Comparison of ENCODE assay signal across 17 cellular contexts in the genomic region with DNA sequence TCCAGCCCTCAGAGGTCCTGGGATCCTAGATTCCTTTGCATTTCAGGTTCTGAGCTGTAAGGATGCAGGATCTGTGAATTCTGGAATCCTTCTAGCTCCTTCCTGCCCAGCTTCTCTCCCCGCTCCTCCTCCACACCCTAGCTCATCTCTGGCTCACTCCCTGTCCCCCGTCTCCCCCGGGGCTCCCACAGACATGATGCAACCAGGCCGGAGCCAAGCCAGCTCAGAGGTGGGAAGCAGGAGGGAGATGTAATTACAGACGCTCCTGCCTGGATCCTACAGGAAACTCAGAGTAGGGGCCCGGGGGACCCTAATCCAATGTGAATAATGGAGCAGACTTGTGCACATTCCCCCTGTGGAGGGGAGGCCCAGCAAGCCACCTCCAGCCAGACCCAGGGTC. TPM values are rescaled to one million over a fixed set of nuclear protein-coding genes. Genes with fewer than 3 reads are reported as not detected.
DNase-seq lines count a peak whose midpoint lies in the region; FAIRE-seq and TF ChIP-seq lines count a peak whose summit lies in the region.
"Had no signal": no experiment of that assay in that cellular context is flagged by ENCODE, and none has a peak within 500 bp of the region (broad histone marks: within the 10 kb centered on the region; RNA-seq: fewer than 3 reads in every experiment).

No MANE protein-coding gene starts in this region.

- peak overlapping the region; percentile 55 for H4K91ac ChIP-seq in mesenchymal stem cell (ENCODE audit: low read length)

- H3K36me3 Mint-ChIP-seq in activated CD4-positive, alpha-beta T cell treated with anti-CD3 and anti-CD28 coated beads, Interleukin-2, amount 10 ng/mL, durations not matched to agents 24 days and 14 days (ENCODE audit: low read depth), result peaks cover 3% of the 10 kb centered on the region
- H3K36me3 Mint-ChIP-seq in astrocyte (ENCODE audit: low read depth, unreplicated experiment), result no peaks in the 10 kb centered on the region
- H3K36me3 Mint-ChIP-seq: activated naive CD4-positive, alpha-beta T cell treated with anti-CD3 and anti-CD28 coated beads, Interleukin-2, amount 10 ng/mL, durations not matched to agents 7 days and 5 days had no signal

- H3K9me3 ChIP-seq in astrocyte (ENCODE audit: insufficient read depth, low read depth, low read length), result no peaks in the 10 kb centered on the region
- H3K9me3 ChIP-seq in mesenchymal stem cell (ENCODE audit: control insufficient read depth, low read length), result no peaks in the 10 kb centered on the region
- H3K9me3 ChIP-seq: Caco-2 had no signal

- H3K79me2 ChIP-seq in astrocyte (ENCODE audit: insufficient read depth, low read length), result no peaks in the 10 kb centered on the region

- H2BK15ac ChIP-seq in mesenchymal stem cell (ENCODE audit: low read depth, poor library complexity, severe bottlenecking), result no peak overlapping the region

- no peak overlapping the region for H3K27ac ChIP-seq in astrocyte (ENCODE audit: low read depth, low read length)
- no peak overlapping the region for H3K27ac ChIP-seq in mesenchymal stem cell (ENCODE audit: low read length, poor library complexity, severe bottlenecking)

- H3K9ac ChIP-seq in astrocyte (ENCODE audit: low read length) (no peak overlapping the region), mesenchymal stem cell (ENCODE audit: low read length) (peak overlapping the region; percentile 19)

- no peaks in the 10 kb centered on the region for H4K20me1 ChIP-seq in astrocyte (ENCODE audit: insufficient read depth, low read length)

- H3K27me3 ChIP-seq in astrocyte (ENCODE audit: insufficient read depth, low read length) (peaks cover 5% of the 10 kb centered on the region), mesenchymal stem cell (ENCODE audit: control insufficient read depth in 1 of 2, insufficient read depth in 1 of 2, low read length in 2 of 2) (peaks cover 12 to 34% of the 10 kb centered on the region in 2 experiments)

- DNase-seq in activated CD4-positive, alpha-beta T cell treated with anti-CD3 and anti-CD28 coated beads, Interleukin-2, amount 10 ng/mL, durations not matched to agents 24 days and 14 days, result no peak
- DNase-seq in activated CD4-positive, alpha-beta T cell treated with anti-CD3 and anti-CD28 coated beads, Interleukin-2, amount 50 U/mL, for 4 hours, result no peak
- DNase-seq in astrocyte (ENCODE audit: low read depth), result no peak
- peak; percentile 51 for DNase-seq in mesenchymal stem cell
- DNase-seq in SHP77 treated with DMSO at 0.1 percent for 48 hours (lab: John Stamatoyannopoulos, UW), result no peak
- no peak for DNase-seq in islet precursor cell
- DNase-seq in GM19240 (ENCODE audit: insufficient read length, low spot score), result no peak
- DNase-seq in NCI-H2196 (lab: John Stamatoyannopoulos, UW; ENCODE audit: unreplicated experiment), result no peak
- DNase-seq: activated CD4-positive, CD25-positive, alpha-beta regulatory T cell; activated naive CD4-positive, alpha-beta T cell treated with anti-CD3 and anti-CD28 coated beads, Interleukin-2, amount 10 ng/mL, durations not matched to agents 7 days and 5 days; Caco-2; kidney glomerular epithelial cell; NCI-H2107; stimulated activated naive CD8-positive, alpha-beta T cell treated with anti-CD3 and anti-CD28 coated beads, Interleukin-15, Interleukin-2, amounts not matched to agents 100 U/mL and 50 U/mL, for 24 hours had no signal

- FAIRE-seq in astrocyte (lab: Jason Lieb, UNC), result no peak
- FAIRE-seq: A204.1 had no signal

- intact Hi-C loops in activated CD4-positive, alpha-beta T cell treated with anti-CD3 and anti-CD28 coated beads, Interleukin-2, amount 10 ng/mL, durations not matched to agents 24 days and 14 days (cut with micrococcal nuclease), result no loop called here

- H3K27me3 Mint-ChIP-seq in activated CD4-positive, alpha-beta T cell treated with anti-CD3 and anti-CD28 coated beads, Interleukin-2, amount 10 ng/mL, durations not matched to agents 24 days and 14 days, result peaks cover 5% of the 10 kb centered on the region
- H3K27me3 Mint-ChIP-seq in astrocyte (ENCODE audit: low read depth, unreplicated experiment), result peaks cover 8% of the 10 kb centered on the region

- H3K79me1 ChIP-seq in mesenchymal stem cell (replicated peaks; ENCODE audit: low read length, poor library complexity, severe bottlenecking), result no peaks in the 10 kb centered on the region

- no peak overlapping the region for H2AK5ac ChIP-seq in mesenchymal stem cell (ENCODE audit: low read length, severe bottlenecking)

- peak overlapping the region; percentile 8 to 55 for H2BK12ac ChIP-seq in mesenchymal stem cell (ENCODE audit: low read length in 2 of 2)

- WGBS in mesenchymal stem cell, result 40% methylated on average over 6 of the region's 6 CpGs

- H3K9me3 Mint-ChIP-seq in activated CD4-positive, alpha-beta T cell treated with anti-CD3 and anti-CD28 coated beads, Interleukin-2, amount 10 ng/mL, durations not matched to agents 24 days and 14 days, result no peaks in the 10 kb centered on the region
- peaks cover 2% of the 10 kb centered on the region for H3K9me3 Mint-ChIP-seq in astrocyte (ENCODE audit: unreplicated experiment)
- H3K9me3 Mint-ChIP-seq: activated naive CD4-positive, alpha-beta T cell treated with anti-CD3 and anti-CD28 coated beads, Interleukin-2, amount 10 ng/mL, durations not matched to agents 7 days and 5 days had no signal

- peaks cover 13% of the 10 kb centered on the region for H3K4me1 ChIP-seq in astrocyte (ENCODE audit: insufficient read depth, low read length)
- H3K4me1 ChIP-seq in mesenchymal stem cell (ENCODE audit: control insufficient read depth, insufficient read depth, low read depth, low read length), result peaks cover 17% of the 10 kb centered on the region

- H4K8ac ChIP-seq in mesenchymal stem cell (ENCODE audit: low read length), result peak overlapping the region; percentile 59

- H3K23ac ChIP-seq in mesenchymal stem cell (ENCODE audit: low read length in 2 of 2), result no peak overlapping the region

- peak overlapping the region; percentile 52 to 68 for H3K4ac ChIP-seq in mesenchymal stem cell (ENCODE audit: low read depth in 1 of 2, low read length in 2 of 2)

- H3K18ac ChIP-seq in mesenchymal stem cell (ENCODE audit: low read depth in 1 of 2, low read length in 2 of 2), result peak overlapping the region; percentile 4 to 6

- H3K14ac ChIP-seq in mesenchymal stem cell (ENCODE audit: low read length in 2 of 2), result no peak overlapping the region

- H3K4me2 ChIP-seq in astrocyte (ENCODE audit: low read length) (no peak overlapping the region), mesenchymal stem cell (ENCODE audit: low read length, poor library complexity, severe bottlenecking) (no peak overlapping the region)

- no peak for TF ChIP-seq CTCF in astrocyte (IDR thresholded peaks at IDR 0.05; ENCODE audit: insufficient read depth, low read depth, low read length)

- H2BK5ac ChIP-seq in mesenchymal stem cell (ENCODE audit: low read depth, low read length, poor library complexity, severe bottlenecking), result no peak overlapping the region

- H3K4me1 Mint-ChIP-seq in activated CD4-positive, alpha-beta T cell treated with anti-CD3 and anti-CD28 coated beads, Interleukin-2, amount 10 ng/mL, durations not matched to agents 24 days and 14 days, result peaks cover 24% of the 10 kb centered on the region
- H3K4me1 Mint-ChIP-seq in astrocyte (ENCODE audit: low read depth, unreplicated experiment), result peaks cover 15% of the 10 kb centered on the region

- H2AFZ ChIP-seq in astrocyte (ENCODE audit: low read depth, low read length) (no peak overlapping the region), mesenchymal stem cell (ENCODE audit: low read depth, low read length) (no peak overlapping the region)

- H3K4me3 Mint-ChIP-seq in activated CD4-positive, alpha-beta T cell treated with anti-CD3 and anti-CD28 coated beads, Interleukin-2, amount 10 ng/mL, durations not matched to agents 24 days and 14 days, result peak overlapping the region; percentile 40
- no peak overlapping the region for H3K4me3 Mint-ChIP-seq in astrocyte (ENCODE audit: unreplicated experiment)
- H3K4me3 Mint-ChIP-seq: activated naive CD4-positive, alpha-beta T cell treated with anti-CD3 and anti-CD28 coated beads, Interleukin-2, amount 10 ng/mL, durations not matched to agents 7 days and 5 days had no signal

- no peaks in the 10 kb centered on the region for H3K36me3 ChIP-seq in astrocyte (ENCODE audit: insufficient read depth, low read length)
- H3K36me3 ChIP-seq in mesenchymal stem cell (ENCODE audit: control insufficient read depth in 1 of 2, insufficient read depth in 2 of 2, low read depth in 1 of 2, low read length in 2 of 2), result no peaks in the 10 kb centered on the region

- H2BK120ac ChIP-seq in mesenchymal stem cell (ENCODE audit: low read depth, low read length), result peak overlapping the region; percentile 42

- H3K4me3 ChIP-seq in astrocyte (ENCODE audit: insufficient read depth, low read depth, low read length) (no peak overlapping the region), mesenchymal stem cell (ENCODE audit: insufficient read depth in 1 of 2, low read depth in 1 of 2, low read length in 2 of 2) (no peak overlapping the region)

- no peak overlapping the region for H3K27ac Mint-ChIP-seq in activated CD4-positive, alpha-beta T cell treated with anti-CD3 and anti-CD28 coated beads, Interleukin-2, amount 10 ng/mL, durations not matched to agents 24 days and 14 days
- peak overlapping the region; percentile 69 for H3K27ac Mint-ChIP-seq in astrocyte (ENCODE audit: unreplicated experiment)
- H3K27ac Mint-ChIP-seq: activated naive CD4-positive, alpha-beta T cell treated with anti-CD3 and anti-CD28 coated beads, Interleukin-2, amount 10 ng/mL, durations not matched to agents 7 days and 5 days had no signal

RNA-seq across cellular contexts. Expression of gene GNG8, which starts 4.5 kb away (rescaled TPM):
- 13.3 and 14.1 TPM in 2 replicates for total RNA-seq in activated CD4-positive, alpha-beta T cell treated with anti-CD3 and anti-CD28 coated beads, Interleukin-2, amount 10 ng/mL, durations not matched to agents 24 days and 14 days
- not detected in 2 replicates for total RNA-seq in astrocyte
- not detected for polyA plus RNA-seq in mesenchymal stem cell (2013, experiment 1 of 2)
- 1.3 TPM for polyA plus RNA-seq in mesenchymal stem cell (2013, experiment 2 of 2)
- total RNA-seq: Caco-2, cardiac septum had no signal
- polyA plus RNA-seq: right cardiac atrium had no signal

RNA-seq across cellular contexts. Expression of gene PTGIR, which starts 6.6 kb away (rescaled TPM):
- total RNA-seq in activated CD4-positive, alpha-beta T cell treated with anti-CD3 and anti-CD28 coated beads, Interleukin-2, amount 10 ng/mL, durations not matched to agents 24 days and 14 days, result 194 TPM in 2 replicates
- total RNA-seq in astrocyte, result 0.50 and 0.52 TPM in 2 replicates
- polyA plus RNA-seq in mesenchymal stem cell (2013, experiment 1 of 2), result 20.7 TPM
- polyA plus RNA-seq in mesenchymal stem cell (2013, experiment 2 of 2), result 19.9 TPM
- total RNA-seq: Caco-2 had no signal

RNA-seq across cellular contexts. Expression of gene DACT3, which starts 29.5 kb away (rescaled TPM):
- total RNA-seq in activated CD4-positive, alpha-beta T cell treated with anti-CD3 and anti-CD28 coated beads, Interleukin-2, amount 10 ng/mL, durations not matched to agents 24 days and 14 days, result 3.2 and 3.7 TPM in 2 replicates
- 19.8 and 27.7 TPM in 2 replicates for total RNA-seq in astrocyte
- polyA plus RNA-seq in mesenchymal stem cell (2013, experiment 1 of 2), result 25.9 TPM
- 26.2 TPM for polyA plus RNA-seq in mesenchymal stem cell (2013, experiment 2 of 2)

RNA-seq across cellular contexts. Expression of gene CALM3, which starts 30.4 kb away (rescaled TPM):
- total RNA-seq in activated CD4-positive, alpha-beta T cell treated with anti-CD3 and anti-CD28 coated beads, Interleukin-2, amount 10 ng/mL, durations not matched to agents 24 days and 14 days, result 477 and 479 TPM in 2 replicates
- total RNA-seq in astrocyte, result 334 and 343 TPM in 2 replicates
- 253 TPM for polyA plus RNA-seq in mesenchymal stem cell (2013, experiment 1 of 2)
- polyA plus RNA-seq in mesenchymal stem cell (2013, experiment 2 of 2), result 257 TPM

Comparison
In these comparisons a context has a peak if more than half of its experiments do, and no peak if none do; other contexts are left out.
1. RNA of gene PTGIR, which starts 6.6 kb away (total RNA-seq): 194 TPM in activated CD4-positive, alpha-beta T cell treated with anti-CD3 and anti-CD28 coated beads, Interleukin-2, amount 10 ng/mL, durations not matched to agents 24 days and 14 days; 0.50 to 0.52 TPM in astrocyte; every median in the first group is over 100 times any median in the second.